Comparison of ENCODE assay signal across 19 cellular contexts in the genomic region with DNA sequence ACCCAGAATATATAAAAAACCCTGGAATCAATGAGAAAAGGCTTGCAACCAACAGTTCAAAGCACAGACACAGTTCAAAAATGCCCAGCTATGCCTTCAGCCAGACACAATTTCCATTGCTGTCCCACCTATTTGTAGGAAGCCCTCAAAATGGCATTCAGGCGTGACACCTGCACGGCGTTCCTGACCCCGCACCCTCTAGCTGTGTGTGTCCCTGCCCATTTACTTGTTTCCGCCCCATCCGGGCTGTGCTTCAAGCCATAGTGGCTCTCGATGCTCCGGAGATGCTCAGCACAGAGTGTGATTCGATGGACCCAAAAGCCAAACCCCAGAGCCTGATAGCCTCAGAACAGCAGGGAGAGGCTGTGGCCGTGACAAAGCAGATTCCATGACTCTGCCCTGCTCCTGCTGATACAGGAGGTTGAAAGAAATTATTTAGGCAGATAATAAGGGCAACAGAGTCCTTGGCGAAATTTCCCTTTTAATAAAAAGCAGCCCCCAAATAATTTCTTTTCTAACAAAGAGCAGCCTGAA. TPM values are rescaled to one million over a fixed set of nuclear protein-coding genes. Genes with fewer than 3 reads are reported as not detected.
DNase-seq lines count a peak whose midpoint lies in the region; ATAC-seq, FAIRE-seq and TF ChIP-seq lines count a peak whose summit lies in the region.
"Had no signal": no experiment of that assay in that cellular context is flagged by ENCODE, and none has a peak within 500 bp of the region (broad histone marks: within the 10 kb centered on the region; RNA-seq: fewer than 3 reads in every experiment).

No MANE protein-coding gene starts in this region.

- peaks cover 33% of the 10 kb centered on the region for H4K20me1 ChIP-seq in astrocyte (ENCODE audit: insufficient read depth, low read length)

- no peak for FAIRE-seq in astrocyte (lab: Jason Lieb, UNC)
- FAIRE-seq: G401.6 had no signal

- H3K27ac Mint-ChIP-seq in astrocyte (ENCODE audit: unreplicated experiment) = peak overlapping the region; percentile 1
- H3K27ac Mint-ChIP-seq: HFFc6 had no signal

- peaks cover 24% of the 10 kb centered on the region for H3K36me3 Mint-ChIP-seq in astrocyte (ENCODE audit: low read depth, unreplicated experiment)

- no peaks in the 10 kb centered on the region for H3K4me1 ChIP-seq in astrocyte (ENCODE audit: insufficient read depth, low read length)
- no peaks in the 10 kb centered on the region for H3K4me1 ChIP-seq in aorta (ENCODE audit: control insufficient read depth in 1 of 2, insufficient read depth in 2 of 2, low read length in 2 of 2)
- H3K4me1 ChIP-seq: body of pancreas, SJCRH30, vagina had no signal

- H3K27ac ChIP-seq in 22Rv1 (peak overlapping the region; percentile 53), astrocyte (ENCODE audit: low read depth, low read length) (no peak overlapping the region), aorta (ENCODE audit: low read depth in 1 of 2, low read length in 2 of 2) (no peak overlapping the region)
- H3K27ac ChIP-seq: body of pancreas, coronary artery, SJCRH30, vagina had no signal

- H3K9me3 ChIP-seq in astrocyte (ENCODE audit: insufficient read depth, low read depth, low read length) (no peaks in the 10 kb centered on the region), aorta (ENCODE audit: control insufficient read depth, low read length) (no peaks in the 10 kb centered on the region)
- H3K9me3 ChIP-seq: body of pancreas, SJCRH30, vagina had no signal

- no peak for ATAC-seq in GM18870 (IDR thresholded peaks at IDR 0.05; ENCODE audit: unreplicated experiment)
- no peak for ATAC-seq in aorta (ENCODE audit: low FRiP score)
- ATAC-seq: body of pancreas, right cardiac atrium had no signal

- TF ChIP-seq CTCF in 22Rv1 (IDR thresholded peaks at IDR 0.05) (no peak), astrocyte (IDR thresholded peaks at IDR 0.05; ENCODE audit: insufficient read depth, low read depth, low read length) (no peak)

- no peak overlapping the region for H3K4me2 ChIP-seq in astrocyte (ENCODE audit: low read length)

- H2AFZ ChIP-seq in astrocyte (ENCODE audit: low read depth, low read length) = no peak overlapping the region

- DNase-seq in DMS53 treated with DMSO at 0.1 percent for 48 hours (lab: John Stamatoyannopoulos, UW; ENCODE audit: unreplicated experiment) = peak; percentile 63
- DNase-seq in NCI-H345 treated with DMSO at 0.1 percent for 48 hours (lab: John Stamatoyannopoulos, UW; ENCODE audit: unreplicated experiment) = peak; percentile 42
- no peak for DNase-seq in astrocyte (ENCODE audit: low read depth)
- DNase-seq in D341Med (ENCODE audit: low spot score) = no peak
- no peak for DNase-seq in aorta
- DNase-seq in T-helper 1 cell = no peak
- DNase-seq: activated gamma-delta T cell treated with Interleukin-2 at 50 U/mL for 16 hours, body of pancreas, foreskin melanocyte, HFFc6, midbrain, SJCRH30, T1000 had no signal

- no peaks in the 10 kb centered on the region for H3K9me3 Mint-ChIP-seq in astrocyte (ENCODE audit: unreplicated experiment)
- H3K9me3 Mint-ChIP-seq: HFFc6 had no signal

- H3K36me3 ChIP-seq in astrocyte (ENCODE audit: insufficient read depth, low read length) (peaks cover 35% of the 10 kb centered on the region), aorta (ENCODE audit: control insufficient read depth in 1 of 2, insufficient read depth in 2 of 2, low read length in 1 of 2) (peaks cover 0 to 13% of the 10 kb centered on the region in 2 donors)

- peaks cover 21% of the 10 kb centered on the region for H3K79me2 ChIP-seq in astrocyte (ENCODE audit: insufficient read depth, low read length)

- H3K27me3 ChIP-seq in astrocyte (ENCODE audit: insufficient read depth, low read length) (no peaks in the 10 kb centered on the region), aorta (ENCODE audit: control insufficient read depth in 1 of 2, insufficient read depth in 2 of 2, low read length in 1 of 2) (no peaks in the 10 kb centered on the region)
- H3K27me3 ChIP-seq: body of pancreas, SJCRH30, vagina had no signal

- H3K9ac ChIP-seq in astrocyte (ENCODE audit: low read length) = no peak overlapping the region

- intact Hi-C loops in aorta (cut with DNase I) = no loop called here

- H3K4me3 ChIP-seq in astrocyte (ENCODE audit: insufficient read depth, low read depth, low read length) = no peak overlapping the region
- no peak overlapping the region for H3K4me3 ChIP-seq in aorta (ENCODE audit: low read length in 2 of 2)
- H3K4me3 ChIP-seq: body of pancreas, coronary artery, SJCRH30, vagina had no signal

- no peaks in the 10 kb centered on the region for H3K4me1 Mint-ChIP-seq in astrocyte (ENCODE audit: low read depth, unreplicated experiment)

- WGBS in aorta, 2 donors = 88 to 90% methylated on average over 11 of the region's 11 CpGs

- no peaks in the 10 kb centered on the region for H3K27me3 Mint-ChIP-seq in astrocyte (ENCODE audit: low read depth, unreplicated experiment)

- H3K4me3 Mint-ChIP-seq in astrocyte (ENCODE audit: unreplicated experiment) = no peak overlapping the region
- H3K4me3 Mint-ChIP-seq: HFFc6 had no signal

RNA-seq across cellular contexts. Expression of a gene that starts 13.4 kb away (rescaled TPM):
- total RNA-seq in astrocyte (167 and 176 TPM in 2 replicates), aorta (10 to 100 TPM; 53.5 to 57.0 TPM)
- polyA plus RNA-seq in aorta = 100 to 1,000 TPM in 1 of 2 donors, 10 to 100 TPM in 1; 89.1 to 135 TPM

RNA-seq across cellular contexts. Expression of a gene that starts 13.8 kb away (rescaled TPM):
- total RNA-seq in astrocyte (106 and 111 TPM in 2 replicates), aorta (10 to 100 TPM; 74.8 to 94.9 TPM)
- polyA plus RNA-seq in aorta = 100 to 1,000 TPM; 174 to 223 TPM

RNA-seq across cellular contexts. Expression of a gene that starts 16.4 kb away (rescaled TPM):
- total RNA-seq in astrocyte (5.8 and 7.4 TPM in 2 replicates), aorta (1 to 10 TPM; 5.4 to 6.0 TPM)
- polyA plus RNA-seq in aorta = 1 to 10 TPM in 1 of 2 donors, under 1 TPM in 1; 0.63 to 5.5 TPM

RNA-seq across cellular contexts. Expression of a gene that starts 16.6 kb away (rescaled TPM):
- 42.8 and 46.8 TPM in 2 replicates for total RNA-seq in astrocyte
- 10 to 100 TPM; 30.4 to 33.6 TPM for total RNA-seq in aorta
- polyA plus RNA-seq in aorta = 10 to 100 TPM; 24.2 to 48.9 TPM

RNA-seq across cellular contexts. Expression of a gene that starts 43.8 kb away (rescaled TPM):
- total RNA-seq in astrocyte (307 and 329 TPM in 2 replicates), aorta (100 to 1,000 TPM; 118 to 128 TPM)
- polyA plus RNA-seq in aorta = 100 to 1,000 TPM; 457 to 973 TPM

Comparison
In these comparisons a context has a peak if more than half of its experiments do, and no peak if none do; other contexts are left out.
1. DNase-seq: peak in DMS53 treated with DMSO at 0.1 percent for 48 hours (single experiment) and NCI-H345 treated with DMSO at 0.1 percent for 48 hours (single experiment); none in astrocyte (single experiment), D341Med (single experiment), aorta (0 of 2) and T-helper 1 cell (0 of 5).